Comparison of ENCODE assay signal across 8 cellular contexts in the genomic region with DNA sequence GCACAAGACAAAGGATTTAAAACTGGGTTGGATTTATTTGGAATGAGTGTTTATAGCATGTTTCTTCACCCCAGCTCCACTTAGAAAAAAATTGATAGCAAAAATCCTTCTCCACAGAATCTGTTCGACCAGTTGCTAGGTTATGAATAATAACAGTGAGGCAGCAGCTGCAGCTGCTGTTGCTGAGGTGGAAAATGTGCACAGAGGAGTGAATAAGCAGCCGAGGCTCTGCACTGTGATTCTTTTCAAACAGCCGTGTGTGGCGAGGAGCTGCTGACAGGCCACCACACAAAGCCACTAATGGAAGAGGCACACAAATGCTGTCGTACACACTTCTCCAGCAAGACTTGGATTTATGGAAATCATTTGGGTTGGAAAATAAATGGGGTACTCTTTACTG. TPM values are rescaled to one million over a fixed set of nuclear protein-coding genes. Genes with fewer than 3 reads are reported as not detected.
A peak's percentile ranks its signal among the peaks of the same experiment; 100 is the strongest.
DNase-seq lines count a peak whose midpoint lies in the region; ATAC-seq, FAIRE-seq and TF ChIP-seq lines count a peak whose summit lies in the region.

No MANE protein-coding gene starts in this region.

- H3K27ac ChIP-seq in breast epithelium (peak overlapping the region; percentile 29 to 38), mammary epithelial cell (ENCODE audit: insufficient read depth, low read depth, low read length) (no peak overlapping the region), left lung (peak overlapping the region in 1 of 2 donors; percentile 9), aorta (ENCODE audit: low read depth in 1 of 2, low read length in 2 of 2) (no peak overlapping the region)

- peaks cover 9% of the 10 kb centered on the region for H3K79me2 ChIP-seq in mammary epithelial cell (ENCODE audit: insufficient read depth, low read length)

- WGBS in mammary epithelial cell (ENCODE audit: low coverage, missing lambda C conversion rate) = 79% methylated on average over 5 of the region's 5 CpGs
- 31 to 40% methylated on average over 5 of the region's 5 CpGs for WGBS in aorta, 2 donors

- H2AFZ ChIP-seq in mammary epithelial cell (ENCODE audit: low read depth, low read length) = no peak overlapping the region

- H4K20me1 ChIP-seq in mammary epithelial cell (ENCODE audit: insufficient read depth, low read length) = no peaks in the 10 kb centered on the region

- H3K27me3 ChIP-seq in breast epithelium (no peaks in the 10 kb centered on the region), mammary epithelial cell (ENCODE audit: insufficient read depth, low read length) (no peaks in the 10 kb centered on the region), left lung (no peaks in the 10 kb centered on the region), aorta (ENCODE audit: control insufficient read depth in 1 of 2, insufficient read depth in 2 of 2, low read length in 1 of 2) (no peaks in the 10 kb centered on the region)

- H3K4me1 ChIP-seq in breast epithelium (peaks cover 0 to 11% of the 10 kb centered on the region in 2 donors), mammary epithelial cell (ENCODE audit: insufficient read depth, low read length) (peaks cover 6% of the 10 kb centered on the region), left lung (peaks cover 7 to 49% of the 10 kb centered on the region in 2 donors), aorta (ENCODE audit: control insufficient read depth in 1 of 2, insufficient read depth in 2 of 2, low read length in 2 of 2) (no peaks in the 10 kb centered on the region)

- TF ChIP-seq CTCF in breast epithelium (IDR thresholded peaks at IDR 0.05) = no peak
- no peak for TF ChIP-seq CTCF in mammary epithelial cell (conservative IDR thresholded peaks at IDR 0.05 in 1 of 2, IDR thresholded peaks at IDR 0.05 in 1 of 2; ENCODE audit: extremely low read depth in 1 of 2, insufficient read depth in 1 of 2, low read depth in 1 of 2, low read length in 2 of 2)
- no peak for TF ChIP-seq CTCF in left lung (IDR thresholded peaks at IDR 0.05)

- no peak overlapping the region for H3K4me2 ChIP-seq in mammary epithelial cell (ENCODE audit: insufficient read depth, low read depth, low read length)

- in situ Hi-C loops in mammary epithelial cell (cut with MboI; ENCODE audit: low sequenced_read_pairs in 2 of 2) = no loop called here

- no peak for FAIRE-seq in GM19239 (lab: Jason Lieb, UNC)

- H3K36me3 ChIP-seq in breast epithelium = no peaks in the 10 kb centered on the region
- H3K36me3 ChIP-seq in mammary epithelial cell (ENCODE audit: insufficient read depth, low read length) = peaks cover 11% of the 10 kb centered on the region
- peaks cover 0 to 4% of the 10 kb centered on the region in 2 donors for H3K36me3 ChIP-seq in left lung
- H3K36me3 ChIP-seq in aorta (ENCODE audit: control insufficient read depth in 1 of 2, insufficient read depth in 2 of 2, low read length in 1 of 2) = no peaks in the 10 kb centered on the region

- H3K4me3 ChIP-seq in breast epithelium (no peak overlapping the region), mammary epithelial cell (replicated peaks in 1 of 3; ENCODE audit: insufficient read depth in 1 of 3, low read depth in 2 of 3, low read length in 3 of 3) (no peak overlapping the region), left lung (no peak overlapping the region), aorta (ENCODE audit: low read length in 2 of 2) (no peak overlapping the region)

- no peak for TF ChIP-seq POLR2A in breast epithelium (IDR thresholded peaks at IDR 0.05)

- H3K9ac ChIP-seq in mammary epithelial cell (ENCODE audit: insufficient read depth, low read length) = no peak overlapping the region

- CTCF ChIA-PET in mammary epithelial cell (lab: Charles Lee; ENCODE audit: low non-redundant PET) = no interaction called here

- DNase-seq in breast epithelium (ENCODE audit: low spot score in 2 of 2) = no peak
- DNase-seq in mammary epithelial cell = no peak
- peak; percentile 73 for DNase-seq in amniotic epithelial cell (ENCODE audit: low read depth)
- no peak for DNase-seq in left lung
- DNase-seq in aorta = no peak
- DNase-seq in GM19239 (ENCODE audit: insufficient read length, low spot score) = no peak

- BruUV-seq in mammary epithelial cell (replicated peaks; lab: Mats Ljungman, UMichigan) = no TSS peak

- dilution Hi-C loops in mammary epithelial cell (cut with HindIII; ENCODE audit: low sequenced_read_pairs) = no loop called here

- H3K9me3 ChIP-seq in breast epithelium = no peaks in the 10 kb centered on the region
- H3K9me3 ChIP-seq in mammary epithelial cell (replicated peaks; ENCODE audit: insufficient read depth, low read length) = no peaks in the 10 kb centered on the region
- no peaks in the 10 kb centered on the region for H3K9me3 ChIP-seq in left lung
- H3K9me3 ChIP-seq in aorta (ENCODE audit: control insufficient read depth, low read length) = no peaks in the 10 kb centered on the region

- intact Hi-C loops in breast epithelium (cut with DNase I; ENCODE audit: low total_unique reads) = no loop called here
- intact Hi-C loops in mammary epithelial cell (cut with micrococcal nuclease) = no loop called here
- intact Hi-C loops in left lung (cut with DNase I) = no loop called here
- intact Hi-C loops in aorta (cut with DNase I) = no loop called here

- ATAC-seq in left lung = peak; percentile 31
- peak; percentile 51 for ATAC-seq in aorta (ENCODE audit: low FRiP score)
- no peak for ATAC-seq in GM18861 (IDR thresholded peaks at IDR 0.05; ENCODE audit: unreplicated experiment)
- no peak for ATAC-seq in GM18519 (IDR thresholded peaks at IDR 0.05; ENCODE audit: low FRiP score, unreplicated experiment)

RNA-seq across cellular contexts. Expression of gene RASL11A, which starts 6.4 kb away (rescaled TPM):
- 10 to 100 TPM; 20.8 to 62.2 (median 39.3) TPM for total RNA-seq in breast epithelium
- total RNA-seq in mammary epithelial cell = 1 to 10 TPM; 1.6 to 2.2 TPM
- polyA plus RNA-seq in mammary epithelial cell = 1.5 TPM
- not detected for polyA minus RNA-seq in mammary epithelial cell
- total RNA-seq in left lung = 10 to 100 TPM; 12.2 to 12.6 TPM
- total RNA-seq in aorta = 10 to 100 TPM; 40.5 to 58.2 TPM
- polyA plus RNA-seq in aorta = 10 to 100 TPM; 55.3 to 90.9 TPM

RNA-seq across cellular contexts. Expression of gene RPL21, which starts 12.8 kb away (rescaled TPM):
- total RNA-seq in breast epithelium (1,000 to 10,000 TPM in 2 of 3 donors, 100 to 1,000 TPM in 1; 979 to 1,473 (median 1,466) TPM), mammary epithelial cell (100 to 1,000 TPM; 422 to 818 TPM), left lung (100 to 1,000 TPM; 737 to 814 TPM), aorta (100 to 1,000 TPM; 828 to 889 TPM)
- polyA plus RNA-seq in mammary epithelial cell (1,234 TPM), aorta (1,000 to 10,000 TPM; 1,443 to 3,537 TPM)
- polyA minus RNA-seq in mammary epithelial cell = 245 TPM

Comparison
In these comparisons a context has a peak if more than half of its experiments do, and no peak if none do; other contexts are left out.
1. H3K27ac ChIP-seq: peak in breast epithelium (2 of 2); none in mammary epithelial cell (single experiment) and aorta (0 of 2).
2. RNA of gene RASL11A, which starts 6.4 kb away (total RNA-seq): 40.5 to 58.2 TPM in aorta, 20.8 to 62.2 TPM in breast epithelium and 12.2 to 12.6 TPM in left lung; 1.6 to 2.2 TPM in mammary epithelial cell; every median in the first group is over 4 times any median in the second.
3. ATAC-seq: peak in left lung (single experiment) and aorta (single experiment); none in GM18861 (single experiment) and GM18519 (single experiment).